16 cellular contexts compared by ENCODE assay signal in genomic region chr7:157841757-157842390, GRCh38.
"Had no signal": no experiment of that assay in that cellular context is flagged by ENCODE, and none has a peak within 500 bp of the region (broad histone marks: within the 10 kb centered on the region; RNA-seq: fewer than 3 reads in every experiment).

No MANE protein-coding gene starts in this region.

- H3K27ac Mint-ChIP-seq: activated T-helper 17 cell treated with anti-CD3 and anti-CD28 coated beads, Interleukin-2, amount 50 U/mL, for 72 hours; stimulated activated naive B cell treated with anti-CD40 and anti-IgM and Interleukin-4, amounts not matched to agents 10 μg/mL and 1 μg/mL and 100 μg/mL, for 72 hours had no signal

- H2AFZ ChIP-seq: hepatocyte, parathyroid adenoma had no signal

- H3K27me3 ChIP-seq: hepatocyte, neutrophil, vagina had no signal

- H3K4me3 ChIP-seq: hepatocyte, tibial artery, vagina had no signal

- H3K79me2 ChIP-seq: hepatocyte, parathyroid adenoma had no signal

- H3K9me3 Mint-ChIP-seq: activated T-helper 17 cell treated with anti-CD3 and anti-CD28 coated beads, Interleukin-2, amount 50 U/mL, for 72 hours had no signal

- H3K9ac ChIP-seq: parathyroid adenoma had no signal

- H3K4me1 ChIP-seq: parathyroid adenoma, tibial artery, vagina had no signal

- H3K9me3 ChIP-seq: neutrophil, vagina had no signal

- H3K4me2 ChIP-seq: hepatocyte had no signal

- H3K36me3 ChIP-seq: neutrophil, tibial artery, vagina had no signal

- DNase-seq: activated CD4-positive, alpha-beta T cell treated with anti-CD3 and anti-CD28 coated beads, Interleukin-2, amount 50 U/mL, for 48 hours; activated naive CD4-positive, alpha-beta T cell treated with Interleukin-2 at 50 U/mL for 16 hours; anterior cingulate cortex; erythroblast; kidney glomerular epithelial cell; stimulated activated CD4-positive, alpha-beta T cell treated with anti-CD3 and anti-CD28 coated beads, Interleukin-15, amount 100 ng/mL, for 24 hours; stimulated activated CD4-positive, alpha-beta T cell treated with anti-CD3 and anti-CD28 coated beads, Interleukin-4, amount 100 ng/mL, for 1 hour; stimulated activated naive B cell treated with anti-CD40 and anti-IgM and Interleukin-4, amounts not matched to agents 10 μg/mL and 1 μg/mL and 100 μg/mL, for 72 hours; T-helper 9 cell; tibial artery had no signal

- H3K4me3 Mint-ChIP-seq: activated T-helper 17 cell treated with anti-CD3 and anti-CD28 coated beads, Interleukin-2, amount 50 U/mL, for 72 hours; stimulated activated naive B cell treated with anti-CD40 and anti-IgM and Interleukin-4, amounts not matched to agents 10 μg/mL and 1 μg/mL and 100 μg/mL, for 72 hours had no signal

- H3K36me3 Mint-ChIP-seq: stimulated activated naive B cell treated with anti-CD40 and anti-IgM and Interleukin-4, amounts not matched to agents 10 μg/mL and 1 μg/mL and 100 μg/mL, for 72 hours had no signal

- H3K27me3 Mint-ChIP-seq: stimulated activated naive B cell treated with anti-CD40 and anti-IgM and Interleukin-4, amounts not matched to agents 10 μg/mL and 1 μg/mL and 100 μg/mL, for 72 hours had no signal

- H3K27ac ChIP-seq: hepatocyte, neutrophil, parathyroid adenoma, tibial artery, vagina had no signal

- ATAC-seq: activated CD4-positive, CD25-positive, alpha-beta regulatory T cell treated with anti-CD3 and anti-CD28 coated beads, Interleukin-2, amount 50 U/mL, for 24 hours; activated T-helper 17 cell treated with anti-CD3 and anti-CD28 coated beads, Interleukin-2, amount 50 U/mL, for 72 hours; stimulated activated naive B cell treated with anti-CD40 and anti-IgM and Interleukin-4, amounts not matched to agents 10 μg/mL and 1 μg/mL and 100 μg/mL, for 72 hours had no signal

- H3K4me1 Mint-ChIP-seq: activated T-helper 17 cell treated with anti-CD3 and anti-CD28 coated beads, Interleukin-2, amount 50 U/mL, for 72 hours; stimulated activated naive B cell treated with anti-CD40 and anti-IgM and Interleukin-4, amounts not matched to agents 10 μg/mL and 1 μg/mL and 100 μg/mL, for 72 hours had no signal
